Comparison of ENCODE assay signal across 2 cellular contexts in genomic region chrX:68503830-68504229, GRCh38.
A peak's percentile ranks its signal among the peaks of the same experiment; 100 is the strongest.
TF ChIP-seq lines count a peak whose summit lies in the region.

No MANE protein-coding gene starts in this region.

TF ChIP-seq in HepG2, 621 proteins besides CTCF, POLR2A, EP300 and RAD21:
- no peak for TF ChIP-seq ARID2 (CRISPR knock-in tag; IDR thresholded peaks at IDR 0.05; ENCODE audit: borderline replicate concordance)
- no peak for TF ChIP-seq ZNF724P (CRISPR knock-in tag; IDR thresholded peaks at IDR 0.05; ENCODE audit: borderline replicate concordance)
- no peak for TF ChIP-seq ZNF674 (CRISPR knock-in tag; IDR thresholded peaks at IDR 0.05; ENCODE audit: low read depth)
- TF ChIP-seq RBFOX2 (IDR thresholded peaks at IDR 0.05; ENCODE audit: low read depth, low read length) = 0 out of 2 replicates have a peak, but pooled peaks have one; percentile 10
- TF ChIP-seq ZNF605 (CRISPR knock-in tag; IDR thresholded peaks at IDR 0.05) = no peak
- TF ChIP-seq NCOA5 (CRISPR knock-in tag; IDR thresholded peaks at IDR 0.05) = no peak

TF ChIP-seq in WTC11, 78 proteins besides CTCF, POLR2A, EP300 and RAD21:
- TF ChIP-seq USF2 (CRISPR knock-in tag; IDR thresholded peaks at IDR 0.05) (no peak), ZNF396 (CRISPR knock-in tag; IDR thresholded peaks at IDR 0.05; ENCODE audit: borderline replicate concordance) (no peak), ZNF281 (CRISPR knock-in tag; IDR thresholded peaks at IDR 0.05) (no peak), SMAD4 (CRISPR knock-in tag; IDR thresholded peaks at IDR 0.05) (no peak)
TF ChIP-seq in WTC11: peak in this region for 0.
